Comparison of ENCODE assay signal across 8 cellular contexts in the genomic region with DNA sequence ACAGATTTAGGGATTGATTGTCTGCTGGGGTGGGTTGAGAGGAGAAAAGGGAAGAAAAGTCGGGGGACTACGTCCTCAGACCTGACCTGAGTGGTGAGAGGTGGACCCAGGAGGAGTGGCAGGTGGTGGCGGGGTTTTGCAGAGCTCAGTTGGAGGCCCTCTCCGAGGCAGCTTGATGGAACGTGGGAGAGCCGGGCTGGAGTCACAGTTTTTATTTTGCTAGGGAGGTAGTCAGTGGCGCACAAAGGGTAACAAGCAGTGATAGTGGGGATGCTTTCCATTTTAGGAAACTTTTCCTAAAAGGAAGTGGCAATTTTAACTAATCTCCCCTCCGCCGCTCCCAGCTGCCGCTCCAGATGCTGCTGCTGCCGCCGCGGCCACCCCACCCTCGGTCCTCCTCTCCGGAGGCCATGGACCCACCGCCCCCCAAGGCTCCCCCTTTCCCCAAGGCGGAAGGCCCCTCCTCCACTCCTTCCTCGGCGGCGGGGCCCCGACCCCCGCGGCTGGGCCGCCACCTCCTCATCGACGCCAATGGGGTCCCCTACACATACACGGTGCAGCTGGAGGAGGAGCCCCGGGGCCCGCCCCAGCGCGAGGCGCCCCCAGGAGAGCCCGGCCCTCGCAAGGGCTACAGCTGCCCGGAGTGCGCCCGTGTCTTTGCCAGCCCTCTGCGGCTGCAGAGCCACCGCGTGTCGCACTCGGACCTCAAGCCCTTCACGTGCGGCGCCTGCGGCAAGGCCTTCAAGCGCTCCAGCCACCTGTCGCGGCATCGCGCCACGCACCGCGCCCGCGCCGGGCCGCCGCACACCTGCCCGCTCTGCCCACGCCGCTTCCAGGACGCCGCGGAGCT. TPM values are rescaled to one million over a fixed set of nuclear protein-coding genes. Genes with fewer than 3 reads are reported as not detected.
DNase-seq lines count a peak whose midpoint lies in the region; ATAC-seq, FAIRE-seq and TF ChIP-seq lines count a peak whose summit lies in the region.

No MANE protein-coding gene starts in this region.

- no CpG with 5 or more reads among the region's 65 CpGs for WGBS in trophoblast cell (ENCODE audit: extremely low coverage, insufficient coverage, insufficient read length)

- H3K36me3 Mint-ChIP-seq in activated CD4-positive, alpha-beta memory T cell treated with anti-CD3 and anti-CD28 coated beads, Interleukin-2, amount 10 ng/mL, durations not matched to agents 7 days and 5 days (ENCODE audit: low read depth), result peaks cover 26% of the 10 kb centered on the region

- TF ChIP-seq CTCF in fibroblast of the aortic adventitia (IDR thresholded peaks at IDR 0.05; ENCODE audit: insufficient read depth, low read length), result no peak

- H3K14ac ChIP-seq in trophoblast cell (ENCODE audit: low read length), result peak overlapping the region; percentile 2

- H3K79me2 ChIP-seq in trophoblast cell (ENCODE audit: control insufficient read depth, insufficient read depth, low read length, poor library complexity), result peaks cover 20% of the 10 kb centered on the region

- peak overlapping the region; percentile 28 for H4K12ac ChIP-seq in trophoblast cell (ENCODE audit: low read depth, low read length)

- no peaks in the 10 kb centered on the region for H3K27me3 ChIP-seq in trophoblast cell (ENCODE audit: insufficient read depth, low read length)

- H3K9me3 Mint-ChIP-seq in activated CD4-positive, alpha-beta memory T cell treated with anti-CD3 and anti-CD28 coated beads, Interleukin-2, amount 10 ng/mL, durations not matched to agents 7 days and 5 days, result peaks cover 2% of the 10 kb centered on the region

- H3K4me1 ChIP-seq in trophoblast cell (ENCODE audit: control insufficient read depth in 1 of 2, insufficient read depth in 2 of 2, low read length in 2 of 2), result peaks cover 18 to 23% of the 10 kb centered on the region in 2 experiments

- CTCF ChIA-PET in activated CD4-positive, alpha-beta memory T cell treated with anti-CD3 and anti-CD28 coated beads, Interleukin-2, amount 10 ng/mL, durations not matched to agents 7 days and 5 days (lab: Charles Lee), result interaction anchor here (0.7 to 3.1 kb wide), 7 partner anchors 10 to 166 kb away, joined by 3 to 14 read pairs (median 4); partner anchors contain the start of gene ZNF628

- H4K8ac ChIP-seq in trophoblast cell (ENCODE audit: low read depth, low read length), result peak overlapping the region; percentile 39

- no peak overlapping the region for H2AFZ ChIP-seq in trophoblast cell (ENCODE audit: insufficient read depth, low read length, poor library complexity)

- peak overlapping the region; percentile 30 for H3K9ac ChIP-seq in trophoblast cell (ENCODE audit: low read length)

- H3K4me3 ChIP-seq in fibroblast of the aortic adventitia (ENCODE audit: low read depth, low read length) (peak overlapping the region; percentile 75), trophoblast cell (ENCODE audit: low read depth, low read length) (peak overlapping the region; percentile 85)

- no peaks in the 10 kb centered on the region for H3K9me3 ChIP-seq in trophoblast cell (ENCODE audit: insufficient read depth, low read depth, low read length)

- peak; percentile 6 for ATAC-seq in HG03108 (IDR thresholded peaks at IDR 0.05; ENCODE audit: unreplicated experiment)
- ATAC-seq in GM19397 (IDR thresholded peaks at IDR 0.05; ENCODE audit: unreplicated experiment), result no peak

- in situ Hi-C loops in Caki2 (cut with HindIII; ENCODE audit: low pct_unique_long_range_greater_than_20kb, low sequenced_read_pairs), result no loop called here

- no peak overlapping the region for H2BK5ac ChIP-seq in trophoblast cell (ENCODE audit: low read depth, low read length, poor library complexity)

- H3K4me1 Mint-ChIP-seq in activated CD4-positive, alpha-beta memory T cell treated with anti-CD3 and anti-CD28 coated beads, Interleukin-2, amount 10 ng/mL, durations not matched to agents 7 days and 5 days, result peaks cover 61% of the 10 kb centered on the region

- peak overlapping the region; percentile 47 for H2AK5ac ChIP-seq in trophoblast cell (ENCODE audit: low read length)

- peaks cover 20% of the 10 kb centered on the region for H3K79me1 ChIP-seq in trophoblast cell (ENCODE audit: low read length)

- peak overlapping the region; percentile 46 for H4K91ac ChIP-seq in trophoblast cell (ENCODE audit: low read depth, low read length)

- no peak overlapping the region for H2BK120ac ChIP-seq in trophoblast cell (ENCODE audit: insufficient read depth, low read length, poor library complexity)

- H3K4me3 Mint-ChIP-seq in activated CD4-positive, alpha-beta memory T cell treated with anti-CD3 and anti-CD28 coated beads, Interleukin-2, amount 10 ng/mL, durations not matched to agents 7 days and 5 days, result peak overlapping the region; percentile 86

- H3K27ac ChIP-seq in trophoblast cell (ENCODE audit: low read depth, low read length), result peak overlapping the region; percentile 23

- peaks cover 16% of the 10 kb centered on the region in 2 experiments for H3K36me3 ChIP-seq in trophoblast cell (ENCODE audit: control insufficient read depth in 1 of 2, insufficient read depth in 2 of 2, low read length in 2 of 2)

- no peak overlapping the region for H3K23ac ChIP-seq in trophoblast cell (ENCODE audit: low read length)

- POLR2A ChIA-PET in activated CD4-positive, alpha-beta memory T cell treated with anti-CD3 and anti-CD28 coated beads, Interleukin-2, amount 10 ng/mL, durations not matched to agents 7 days and 5 days (lab: Charles Lee), result interaction anchor here (0.6 to 2.5 kb wide), 8 partner anchors 8 to 43 kb away, joined by 3 to 23 read pairs (median 7); partner anchors contain the start of genes FIZ1, U2AF2 and ZNF784

- no peak overlapping the region for H3K18ac ChIP-seq in trophoblast cell (ENCODE audit: low read length)

- FAIRE-seq in frontal cortex (lab: Jason Lieb, UNC), result no peak

- peak overlapping the region; percentile 54 for H3K4ac ChIP-seq in trophoblast cell (ENCODE audit: low read depth, low read length)

- peak overlapping the region; percentile 97 for H3K4me2 ChIP-seq in trophoblast cell (ENCODE audit: low read length)

- no peak overlapping the region for H2BK12ac ChIP-seq in trophoblast cell (ENCODE audit: low read length)

- no peaks in the 10 kb centered on the region for H3K27me3 Mint-ChIP-seq in activated CD4-positive, alpha-beta memory T cell treated with anti-CD3 and anti-CD28 coated beads, Interleukin-2, amount 10 ng/mL, durations not matched to agents 7 days and 5 days

- DNase-seq in Caki2 (ENCODE audit: low read depth) (peak; percentile 39), fibroblast of the aortic adventitia (ENCODE audit: low read depth) (peak; percentile 44), trophoblast cell (peak in 1 of 2 donors; percentile 56), CD1c-positive myeloid dendritic cell (ENCODE audit: extremely low spot score) (no peak), frontal cortex (ENCODE audit: low spot score in 2 of 2) (no peak)
- DNase-seq in activated CD4-positive, alpha-beta memory T cell treated with anti-CD3 and anti-CD28 coated beads, Interleukin-2, amount 10 ng/mL, durations not matched to agents 7 days and 5 days, result peak; percentile 26

- peak overlapping the region; percentile 94 for H3K27ac Mint-ChIP-seq in activated CD4-positive, alpha-beta memory T cell treated with anti-CD3 and anti-CD28 coated beads, Interleukin-2, amount 10 ng/mL, durations not matched to agents 7 days and 5 days

RNA-seq across cellular contexts. Expression of gene ZNF581, which starts 1.1 kb away (rescaled TPM):
- 10.8 and 23.3 TPM in 2 replicates for total RNA-seq in Caki2 (2014; rRNA removed; shearing (Covaris generic); ENCODE audit: low replicate concordance)
- 10 to 100 TPM; 26.6 to 30.1 TPM for total RNA-seq in activated CD4-positive, alpha-beta memory T cell treated with anti-CD3 and anti-CD28 coated beads, Interleukin-2, amount 10 ng/mL, durations not matched to agents 7 days and 5 days
- total RNA-seq in fibroblast of the aortic adventitia (ENCODE audit: low replicate concordance), result 13.9 and 41.5 TPM in 2 replicates
- 27.4 and 27.9 TPM in 2 replicates for polyA plus RNA-seq in trophoblast cell (2013)
- total RNA-seq in frontal cortex, result 6.5 TPM

RNA-seq across cellular contexts. Expression of gene ZNF580, which starts 1.6 kb away (rescaled TPM):
- total RNA-seq in Caki2 (2014; rRNA removed; shearing (Covaris generic); ENCODE audit: low replicate concordance), result 2.3 and 12.1 TPM in 2 replicates
- 10 to 100 TPM; 35.7 to 39.7 TPM for total RNA-seq in activated CD4-positive, alpha-beta memory T cell treated with anti-CD3 and anti-CD28 coated beads, Interleukin-2, amount 10 ng/mL, durations not matched to agents 7 days and 5 days
- 6.3 and 10.0 TPM in 2 replicates for total RNA-seq in fibroblast of the aortic adventitia (ENCODE audit: low replicate concordance)
- polyA plus RNA-seq in trophoblast cell (2013), result 24.2 and 24.6 TPM in 2 replicates
- total RNA-seq in frontal cortex, result 2.4 TPM

RNA-seq across cellular contexts. Expression of gene CCDC106, which starts 5.6 kb away (rescaled TPM):
- 7.8 and 9.3 TPM in 2 replicates for total RNA-seq in Caki2 (2014; rRNA removed; shearing (Covaris generic); ENCODE audit: low replicate concordance)
- total RNA-seq in activated CD4-positive, alpha-beta memory T cell treated with anti-CD3 and anti-CD28 coated beads, Interleukin-2, amount 10 ng/mL, durations not matched to agents 7 days and 5 days, result 1 to 10 TPM; 3.7 to 3.8 TPM
- total RNA-seq in fibroblast of the aortic adventitia (ENCODE audit: low replicate concordance) (8.5 and 16.0 TPM in 2 replicates), frontal cortex (9.4 TPM)
- polyA plus RNA-seq in trophoblast cell (2013), result 14.4 and 14.6 TPM in 2 replicates

RNA-seq across cellular contexts. Expression of gene U2AF2, which starts 12.5 kb away (rescaled TPM):
- 129 and 183 TPM in 2 replicates for total RNA-seq in Caki2 (2014; rRNA removed; shearing (Covaris generic); ENCODE audit: low replicate concordance)
- 100 to 1,000 TPM; 204 to 213 TPM for total RNA-seq in activated CD4-positive, alpha-beta memory T cell treated with anti-CD3 and anti-CD28 coated beads, Interleukin-2, amount 10 ng/mL, durations not matched to agents 7 days and 5 days
- total RNA-seq in fibroblast of the aortic adventitia (ENCODE audit: low replicate concordance) (69.5 and 71.4 TPM in 2 replicates), frontal cortex (70.1 TPM)
- polyA plus RNA-seq in trophoblast cell (2013), result 128 and 132 TPM in 2 replicates

RNA-seq across cellular contexts. Expression of gene ZNF784, which starts 18.0 kb away (rescaled TPM):
- 3.6 and 14.3 TPM in 2 replicates for total RNA-seq in Caki2 (2014; rRNA removed; shearing (Covaris generic); ENCODE audit: low replicate concordance)
- total RNA-seq in activated CD4-positive, alpha-beta memory T cell treated with anti-CD3 and anti-CD28 coated beads, Interleukin-2, amount 10 ng/mL, durations not matched to agents 7 days and 5 days, result 1 to 10 TPM; 6.4 to 7.4 TPM
- total RNA-seq in fibroblast of the aortic adventitia (ENCODE audit: low replicate concordance) (2.8 and 4.8 TPM in 2 replicates), frontal cortex (4.5 TPM)
- polyA plus RNA-seq in trophoblast cell (2013), result 3.4 and 3.8 TPM in 2 replicates

Comparison
In these comparisons a context has a peak if more than half of its experiments do, and no peak if none do; other contexts are left out.
1. DNase-seq: peak in Caki2 (single experiment), activated CD4-positive, alpha-beta memory T cell treated with anti-CD3 and anti-CD28 coated beads, Interleukin-2, amount 10 ng/mL, durations not matched to agents 7 days and 5 days (single experiment) and fibroblast of the aortic adventitia (single experiment); none in CD1c-positive myeloid dendritic cell (single experiment) and frontal cortex (0 of 2).